Comparison of ENCODE assay signal across 22 cellular contexts in the genomic region with DNA sequence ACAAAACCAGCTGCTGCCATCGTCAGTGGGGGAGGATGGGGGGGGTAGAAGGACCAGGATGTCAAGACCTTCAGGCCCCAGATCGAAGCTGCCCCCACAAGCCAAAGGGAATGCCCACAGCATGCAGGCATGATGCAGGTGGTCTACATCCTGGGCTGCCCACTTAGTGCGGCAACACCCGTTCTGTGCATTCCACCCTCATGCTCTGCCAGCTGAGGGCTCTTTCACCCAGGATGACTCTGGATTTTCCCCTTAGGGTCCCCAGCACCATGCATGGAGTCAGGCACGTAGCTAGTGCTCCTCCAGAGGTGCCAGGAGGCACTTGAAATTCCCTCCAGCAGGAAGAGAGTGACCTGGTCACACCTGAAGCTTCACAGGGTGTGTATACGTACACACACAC.
DNase-seq lines count a peak whose midpoint lies in the region; ATAC-seq, FAIRE-seq and TF ChIP-seq lines count a peak whose summit lies in the region.
"Had no signal": no experiment of that assay in that cellular context is flagged by ENCODE, and none has a peak within 500 bp of the region (broad histone marks: within the 10 kb centered on the region; RNA-seq: fewer than 3 reads in every experiment).

No MANE protein-coding gene starts in this region.

- 87% methylated on average over 6 of the region's 6 CpGs for WGBS in hepatocyte (ENCODE audit: low lambda C conversion rate, missing lambda C conversion rate)
- 68 to 74% (median 73%) methylated on average over 6 of the region's 6 CpGs for WGBS in small intestine, 3 donors

- H3K9me2 ChIP-seq in hepatocyte (replicated peaks; ENCODE audit: insufficient read depth) = no peaks in the 10 kb centered on the region

- H3K27ac ChIP-seq in HEK293 (ENCODE audit: extremely low read depth, low read depth, low read length) (no peak overlapping the region), hepatocyte (peak overlapping the region; percentile 81), small intestine (ENCODE audit: low read depth in 1 of 2, low read length in 1 of 2) (peak overlapping the region in 1 of 2 donors; percentile 71)
- H3K27ac ChIP-seq: SJSA1, thoracic aorta had no signal

- ATAC-seq in T-helper 17 cell (no peak), GM18868 (IDR thresholded peaks at IDR 0.05; ENCODE audit: unreplicated experiment) (no peak)
- ATAC-seq: activated CD8-positive, alpha-beta T cell treated with anti-CD3 and anti-CD28 coated beads for 36 hours had no signal

- no peak overlapping the region for H2AFZ ChIP-seq in hepatocyte

- TF ChIP-seq CTCF in HEK293 (tag by site-specific recombination; IDR thresholded peaks at IDR 0.05) = no peak
- TF ChIP-seq CTCF in hepatocyte (IDR thresholded peaks at IDR 0.05; ENCODE audit: poor library complexity) = no peak

- no peak overlapping the region for H3K4me3 Mint-ChIP-seq in T-helper 17 cell
- H3K4me3 Mint-ChIP-seq: activated CD8-positive, alpha-beta T cell treated with anti-CD3 and anti-CD28 coated beads for 36 hours; CD8-positive, alpha-beta memory T cell; endodermal cell; mesothelial cell of epicardium; nephron progenitor cell had no signal

- FAIRE-seq in small intestine (lab: Jason Lieb, UNC) = no peak
- FAIRE-seq: colon had no signal

- H3K36me3 ChIP-seq in HEK293 (ENCODE audit: control insufficient read depth in 2 of 2, insufficient read depth in 1 of 2, low read length in 2 of 2) = peaks cover 0 to 3% of the 10 kb centered on the region in 2 experiments; a peak in 1 of 3 replicates
- H3K36me3 ChIP-seq in hepatocyte (replicated peaks; ENCODE audit: insufficient read depth, low read depth) = no peaks in the 10 kb centered on the region
- no peaks in the 10 kb centered on the region for H3K36me3 ChIP-seq in small intestine (ENCODE audit: control insufficient read depth in 2 of 2, insufficient read depth in 2 of 2, low read length in 2 of 2)
- H3K36me3 ChIP-seq: SJSA1, thoracic aorta had no signal

- H3K79me2 ChIP-seq in hepatocyte = peaks cover 15% of the 10 kb centered on the region

- H3K4me3 ChIP-seq in HEK293 (ENCODE audit: low read depth, low read length) (no peak overlapping the region), hepatocyte (no peak overlapping the region), small intestine (ENCODE audit: low read depth in 1 of 2, low read length in 2 of 2) (no peak overlapping the region)
- H3K4me3 ChIP-seq: SJSA1, thoracic aorta had no signal

- peaks cover 7% of the 10 kb centered on the region for H3K4me1 Mint-ChIP-seq in T-helper 17 cell

- H4K20me1 ChIP-seq in hepatocyte (ENCODE audit: insufficient read depth, poor library complexity, severe bottlenecking) = no peaks in the 10 kb centered on the region

- peak overlapping the region; percentile 8 for H3K27ac Mint-ChIP-seq in T-helper 17 cell
- H3K27ac Mint-ChIP-seq: activated CD8-positive, alpha-beta T cell treated with anti-CD3 and anti-CD28 coated beads for 36 hours; CD8-positive, alpha-beta memory T cell; endodermal cell; mesothelial cell of epicardium; nephron progenitor cell had no signal

- no peaks in the 10 kb centered on the region for H3K9me3 ChIP-seq in HEK293 (ENCODE audit: control insufficient read depth, insufficient read depth, low read depth, low read length)
- no peaks in the 10 kb centered on the region for H3K9me3 ChIP-seq in T-helper 17 cell (ENCODE audit: control insufficient read depth, low read length, poor library complexity, severe bottlenecking)
- no peaks in the 10 kb centered on the region for H3K9me3 ChIP-seq in hepatocyte (ENCODE audit: low read depth)
- H3K9me3 ChIP-seq in small intestine (ENCODE audit: control insufficient read depth, low read depth) = no peaks in the 10 kb centered on the region
- H3K9me3 ChIP-seq: SJSA1, thoracic aorta had no signal

- H3K27me3 Mint-ChIP-seq in T-helper 17 cell = peaks cover 17% of the 10 kb centered on the region
- H3K27me3 Mint-ChIP-seq: activated CD8-positive, alpha-beta T cell treated with anti-CD3 and anti-CD28 coated beads for 36 hours had no signal

- no peak overlapping the region for H3K4me2 ChIP-seq in hepatocyte

- DNase-seq in T-helper 17 cell (no peak), hepatocyte (ENCODE audit: low spot score) (no peak), small intestine (peak; percentile 27), T-helper 1 cell (no peak), germinal center (ENCODE audit: low spot score) (no peak), AG08395 (ENCODE audit: low spot score) (no peak)
- DNase-seq: activated CD4-positive, CD25-positive, alpha-beta regulatory T cell; activated CD8-positive, alpha-beta T cell treated with anti-CD3 and anti-CD28 coated beads for 36 hours; activated gamma-delta T cell treated with Interleukin-2 at 50 U/mL for 16 hours; activated T-cell treated with anti-CD3 and anti-CD28 coated beads for 4 hours; CD8-positive, alpha-beta memory T cell; DMS79; endodermal cell; NCI-H187; nephron progenitor cell; T-helper 9 cell had no signal

- POLR2A ChIA-PET in HEK293 (lab: Yijun Ruan, JAX) = no interaction called here

- peaks cover 4% of the 10 kb centered on the region; the same call in 1 of the 2 replicates for H3K4me1 ChIP-seq in HEK293 (ENCODE audit: control insufficient read depth, insufficient read depth, low read length)
- H3K4me1 ChIP-seq in hepatocyte (ENCODE audit: insufficient read depth) = peaks cover 45% of the 10 kb centered on the region
- peaks cover 0 to 2% of the 10 kb centered on the region in 2 donors for H3K4me1 ChIP-seq in small intestine (ENCODE audit: control insufficient read depth in 2 of 2, insufficient read depth in 1 of 2, low read depth in 1 of 2, low read length in 1 of 2)
- H3K4me1 ChIP-seq: SJSA1 had no signal

- no peaks in the 10 kb centered on the region for H3K36me3 Mint-ChIP-seq in T-helper 17 cell (ENCODE audit: low read depth)
- H3K36me3 Mint-ChIP-seq: CD8-positive, alpha-beta memory T cell; mesothelial cell of epicardium had no signal

- CTCF ChIA-PET in HEK293 (lab: Yijun Ruan, JAX) = interaction anchor here (0.5 to 1.0 kb wide), 3 partner anchors 38 to 80 kb away, joined by 3 to 6 read pairs (median 4); no protein-coding TSS in a partner anchor

- H3K27me3 ChIP-seq in hepatocyte (no peaks in the 10 kb centered on the region), small intestine (ENCODE audit: control insufficient read depth in 2 of 2, insufficient read depth in 2 of 2, low read length in 2 of 2) (no peaks in the 10 kb centered on the region)
- H3K27me3 ChIP-seq: SJSA1 had no signal

TF ChIP-seq in HEK293, 187 proteins besides CTCF, POLR2A, EP300 and RAD21:
- TF ChIP-seq, protein P1, sequence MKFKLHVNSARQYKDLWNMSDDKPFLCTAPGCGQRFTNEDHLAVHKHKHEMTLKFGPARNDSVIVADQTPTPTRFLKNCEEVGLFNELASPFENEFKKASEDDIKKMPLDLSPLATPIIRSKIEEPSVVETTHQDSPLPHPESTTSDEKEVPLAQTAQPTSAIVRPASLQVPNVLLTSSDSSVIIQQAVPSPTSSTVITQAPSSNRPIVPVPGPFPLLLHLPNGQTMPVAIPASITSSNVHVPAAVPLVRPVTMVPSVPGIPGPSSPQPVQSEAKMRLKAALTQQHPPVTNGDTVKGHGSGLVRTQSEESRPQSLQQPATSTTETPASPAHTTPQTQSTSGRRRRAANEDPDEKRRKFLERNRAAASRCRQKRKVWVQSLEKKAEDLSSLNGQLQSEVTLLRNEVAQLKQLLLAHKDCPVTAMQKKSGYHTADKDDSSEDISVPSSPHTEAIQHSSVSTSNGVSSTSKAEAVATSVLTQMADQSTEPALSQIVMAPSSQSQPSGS (tag by site-specific recombination; IDR thresholded peaks at IDR 0.05; ENCODE audit: low read depth) = no peak
- TF ChIP-seq ZNF548 (tag by site-specific recombination; IDR thresholded peaks at IDR 0.05) = 0 out of 2 replicates have a peak, but pooled peaks have one; percentile 32
